Comparison of ENCODE assay signal across 20 cellular contexts in the genomic region with DNA sequence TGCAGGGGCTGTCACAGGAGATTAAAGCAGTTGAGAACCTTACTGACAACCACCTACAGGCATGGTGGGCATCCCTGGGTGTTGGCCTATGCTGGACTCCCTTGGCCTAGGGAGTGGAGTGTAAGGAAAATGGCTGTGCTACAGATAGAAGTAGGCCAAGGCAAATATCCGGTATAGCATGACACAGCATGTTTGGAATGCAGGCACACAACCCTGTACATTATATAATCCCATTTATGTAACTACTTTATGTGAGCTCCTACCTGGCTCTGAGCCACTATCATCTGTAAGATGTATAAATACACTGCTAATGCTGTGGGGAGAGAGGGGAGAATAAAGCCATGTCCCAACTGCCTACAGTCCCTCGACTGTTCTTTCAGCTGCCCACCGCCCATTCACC. TPM values are rescaled to one million over a fixed set of nuclear protein-coding genes. Genes with fewer than 3 reads are reported as not detected.
DNase-seq lines count a peak whose midpoint lies in the region; FAIRE-seq and TF ChIP-seq lines count a peak whose summit lies in the region.
"Had no signal": no experiment of that assay in that cellular context is flagged by ENCODE, and none has a peak within 500 bp of the region (broad histone marks: within the 10 kb centered on the region; RNA-seq: fewer than 3 reads in every experiment).

No MANE protein-coding gene starts in this region.

- H3K36me3 ChIP-seq in bronchial epithelial cell (ENCODE audit: control insufficient read depth, insufficient read depth, low read length): no peaks in the 10 kb centered on the region
- H3K36me3 ChIP-seq: SJCRH30 had no signal

- TF ChIP-seq CTCF in bronchial epithelial cell (IDR thresholded peaks at IDR 0.05; ENCODE audit: insufficient read depth, low read length, severe bottlenecking) (no peak), retinal pigment epithelial cell (conservative IDR thresholded peaks at IDR 0.05; ENCODE audit: low read depth, low read length) (no peak)

- H3K4me3 ChIP-seq in bronchial epithelial cell (ENCODE audit: low read depth, low read length) (no peak overlapping the region), retinal pigment epithelial cell (ENCODE audit: low read length) (no peak overlapping the region)
- H3K4me3 ChIP-seq: GM23338, SJCRH30 had no signal

- DNase-seq in NCI-H1105 treated with DMSO at 0.1 percent for 48 hours (lab: John Stamatoyannopoulos, UW) (peak; percentile 10), NCI-H1105 (lab: John Stamatoyannopoulos, UW) (no peak), HT1080 (ENCODE audit: low read depth) (peak; percentile 64), bronchial epithelial cell (ENCODE audit: low read depth) (peak; percentile 68), retinal pigment epithelial cell (ENCODE audit: low read depth) (peak; percentile 74), DMS 273 treated with DMSO at 0.1 percent for 48 hours (lab: John Stamatoyannopoulos, UW) (no peak), NCI-H1436 (lab: John Stamatoyannopoulos, UW) (no peak), HuH-7.5 (ENCODE audit: low spot score) (no peak)
- DNase-seq: 8988T, HCEC 1CT, NCI-H1417 treated with DMSO at 0.1 percent for 48 hours, NCI-H1930, NCI-H2171, NCI-H446 treated with DMSO at 0.1 percent for 48 hours, NCI-H69, RPMI8226, SJCRH30 had no signal

- H3K27me3 ChIP-seq in bronchial epithelial cell (ENCODE audit: control insufficient read depth, insufficient read depth, low read length): no peaks in the 10 kb centered on the region
- H3K27me3 ChIP-seq: SJCRH30 had no signal

- FAIRE-seq in bronchial epithelial cell (lab: Jason Lieb, UNC): no peak
- FAIRE-seq: GM12891 had no signal

RNA-seq across cellular contexts. Expression of a gene that starts 38.7 kb away (rescaled TPM):
- 0.23 and 0.64 TPM in 2 replicates for total RNA-seq in HT1080 (2014; rRNA removed; shearing (Covaris generic))
- polyA plus RNA-seq in HT1080 (2015; cell fraction: cytosol; rRNA removed): 0.17 TPM in 1 of 2 replicates, not detected in the other
- polyA plus RNA-seq in HT1080 (2015; cell fraction: nucleus; rRNA removed): 0.07 and 0.22 TPM in 2 replicates
- under 0.01 TPM in 1 of 2 replicates, not detected in the other for total RNA-seq in bronchial epithelial cell
- total RNA-seq: LHCN-M2, SJCRH30 had no signal

Comparison
In these comparisons a context has a peak if more than half of its experiments do, and no peak if none do; other contexts are left out.
1. DNase-seq: peak in NCI-H1105 treated with DMSO at 0.1 percent for 48 hours (single experiment), HT1080 (single experiment), bronchial epithelial cell (single experiment) and retinal pigment epithelial cell (single experiment); none in NCI-H1105 (single experiment), DMS 273 treated with DMSO at 0.1 percent for 48 hours (single experiment), NCI-H1436 (single experiment) and HuH-7.5 (single experiment).